In genomic region chr14:98605043-98605442, GRCh38 we compare ENCODE assay signal across 25 cellular contexts.
"Had no signal": no experiment of that assay in that cellular context is flagged by ENCODE, and none has a peak within 500 bp of the region (broad histone marks: within the 10 kb centered on the region; RNA-seq: fewer than 3 reads in every experiment).

No MANE protein-coding gene starts in this region.

- H3K4me1 Mint-ChIP-seq: natural killer cell; nephron; stimulated activated effector memory CD8-positive, alpha-beta T cell treated with anti-CD3 and anti-CD28 coated beads, Interleukin-12 subunit alpha, Interleukin-12 subunit beta, amount 100 ng/mL, for 72 hours; stimulated activated naive B cell treated with anti-CD40 and anti-IgM and Interleukin-4, amounts not matched to agents 10 μg/mL and 1 μg/mL and 100 μg/mL, for 72 hours had no signal

- H3K27me3 Mint-ChIP-seq: stimulated activated naive B cell treated with anti-CD40 and anti-IgM and Interleukin-4, amounts not matched to agents 10 μg/mL and 1 μg/mL and 100 μg/mL, for 72 hours; stimulated activated naive CD8-positive, alpha-beta T cell treated with anti-CD3 and anti-CD28 coated beads, Interleukin-15, Interleukin-2, amounts not matched to agents 100 ng/mL and 50 ng/mL, for 24 hours had no signal

- H3K9me3 Mint-ChIP-seq: naive thymus-derived CD4-positive, alpha-beta T cell; natural killer cell; nephron; stimulated activated effector memory CD8-positive, alpha-beta T cell treated with anti-CD3 and anti-CD28 coated beads, Interleukin-12 subunit alpha, Interleukin-12 subunit beta, amount 100 ng/mL, for 72 hours; stimulated activated naive CD8-positive, alpha-beta T cell treated with anti-CD3 and anti-CD28 coated beads, Interleukin-15, Interleukin-2, amounts not matched to agents 100 ng/mL and 50 ng/mL, for 24 hours had no signal

- DNase-seq: naive thymus-derived CD4-positive, alpha-beta T cell; natural killer cell; nucleus accumbens; pancreas; right cardiac atrium; right lobe of liver; sigmoid colon; small intestine; stimulated activated CD4-positive, alpha-beta T cell treated with anti-CD3 and anti-CD28 coated beads, Interleukin-15, amount 100 ng/mL, for 24 hours; stimulated activated CD4-positive, alpha-beta T cell treated with anti-CD3 and anti-CD28 coated beads, Interleukin-2, amount 100 ng/mL, for 48 hours; stimulated activated CD4-positive, alpha-beta T cell treated with anti-CD3 and anti-CD28 coated beads, Interleukin-4, amount 100 ng/mL, for 24 hours; stimulated activated naive B cell treated with anti-CD40 and anti-IgM and Interleukin-4, amounts not matched to agents 10 μg/mL and 1 μg/mL and 100 μg/mL, for 72 hours; stimulated activated naive CD4-positive, alpha-beta T cell treated with Interleukin-2 at 50 U/mL for 16 hours; stomach; thyroid gland; trophoblast cell; upper lobe of left lung; uterus had no signal

- H3K4me3 Mint-ChIP-seq: naive thymus-derived CD4-positive, alpha-beta T cell; natural killer cell; nephron; stimulated activated effector memory CD8-positive, alpha-beta T cell treated with anti-CD3 and anti-CD28 coated beads, Interleukin-12 subunit alpha, Interleukin-12 subunit beta, amount 100 ng/mL, for 72 hours; stimulated activated naive B cell treated with anti-CD40 and anti-IgM and Interleukin-4, amounts not matched to agents 10 μg/mL and 1 μg/mL and 100 μg/mL, for 72 hours; stimulated activated naive CD8-positive, alpha-beta T cell treated with anti-CD3 and anti-CD28 coated beads, Interleukin-15, Interleukin-2, amounts not matched to agents 100 ng/mL and 50 ng/mL, for 24 hours had no signal

- H3K36me3 Mint-ChIP-seq: naive thymus-derived CD4-positive, alpha-beta T cell; natural killer cell; stimulated activated effector memory CD8-positive, alpha-beta T cell treated with anti-CD3 and anti-CD28 coated beads, Interleukin-12 subunit alpha, Interleukin-12 subunit beta, amount 100 ng/mL, for 72 hours; stimulated activated naive B cell treated with anti-CD40 and anti-IgM and Interleukin-4, amounts not matched to agents 10 μg/mL and 1 μg/mL and 100 μg/mL, for 72 hours had no signal

- H3K27ac Mint-ChIP-seq: natural killer cell; nephron; stimulated activated effector memory CD8-positive, alpha-beta T cell treated with anti-CD3 and anti-CD28 coated beads, Interleukin-12 subunit alpha, Interleukin-12 subunit beta, amount 100 ng/mL, for 72 hours; stimulated activated naive B cell treated with anti-CD40 and anti-IgM and Interleukin-4, amounts not matched to agents 10 μg/mL and 1 μg/mL and 100 μg/mL, for 72 hours; stimulated activated naive CD8-positive, alpha-beta T cell treated with anti-CD3 and anti-CD28 coated beads, Interleukin-15, Interleukin-2, amounts not matched to agents 100 ng/mL and 50 ng/mL, for 24 hours had no signal

- H3K36me3 ChIP-seq: neutrophil, pancreas, prostate gland, right lobe of liver, sigmoid colon, stomach, thoracic aorta, thyroid gland, tibial nerve, upper lobe of left lung, uterus had no signal

- ATAC-seq: naive thymus-derived CD4-positive, alpha-beta T cell; natural killer cell; pancreas; right cardiac atrium; right lobe of liver; stimulated activated effector memory CD8-positive, alpha-beta T cell treated with anti-CD3 and anti-CD28 coated beads, Interleukin-12 subunit alpha, Interleukin-12 subunit beta, amount 100 ng/mL, for 72 hours; stimulated activated naive B cell treated with anti-CD40 and anti-IgM and Interleukin-4, amounts not matched to agents 10 μg/mL and 1 μg/mL and 100 μg/mL, for 72 hours had no signal

- H3K4me1 ChIP-seq: pancreas, prostate gland, right lobe of liver, sigmoid colon, stomach, thyroid gland, tibial nerve, upper lobe of left lung, uterus had no signal

- H3K27ac ChIP-seq: neutrophil, pancreas, prostate gland, right lobe of liver, sigmoid colon, stomach, thoracic aorta, thyroid gland, tibial nerve, upper lobe of left lung, uterus had no signal

- H3K27me3 ChIP-seq: neutrophil, pancreas, right lobe of liver, sigmoid colon, thyroid gland, tibial nerve, upper lobe of left lung, uterus had no signal

- FAIRE-seq: pancreas, small intestine had no signal

- H3K9me3 ChIP-seq: neutrophil, pancreas, prostate gland, right lobe of liver, sigmoid colon, stomach, thoracic aorta, thyroid gland, tibial nerve, upper lobe of left lung, uterus had no signal

- H3K4me3 ChIP-seq: pancreas, prostate gland, right lobe of liver, sigmoid colon, stomach, thoracic aorta, thyroid gland, tibial nerve, upper lobe of left lung, uterus had no signal
